In the genomic region with DNA sequence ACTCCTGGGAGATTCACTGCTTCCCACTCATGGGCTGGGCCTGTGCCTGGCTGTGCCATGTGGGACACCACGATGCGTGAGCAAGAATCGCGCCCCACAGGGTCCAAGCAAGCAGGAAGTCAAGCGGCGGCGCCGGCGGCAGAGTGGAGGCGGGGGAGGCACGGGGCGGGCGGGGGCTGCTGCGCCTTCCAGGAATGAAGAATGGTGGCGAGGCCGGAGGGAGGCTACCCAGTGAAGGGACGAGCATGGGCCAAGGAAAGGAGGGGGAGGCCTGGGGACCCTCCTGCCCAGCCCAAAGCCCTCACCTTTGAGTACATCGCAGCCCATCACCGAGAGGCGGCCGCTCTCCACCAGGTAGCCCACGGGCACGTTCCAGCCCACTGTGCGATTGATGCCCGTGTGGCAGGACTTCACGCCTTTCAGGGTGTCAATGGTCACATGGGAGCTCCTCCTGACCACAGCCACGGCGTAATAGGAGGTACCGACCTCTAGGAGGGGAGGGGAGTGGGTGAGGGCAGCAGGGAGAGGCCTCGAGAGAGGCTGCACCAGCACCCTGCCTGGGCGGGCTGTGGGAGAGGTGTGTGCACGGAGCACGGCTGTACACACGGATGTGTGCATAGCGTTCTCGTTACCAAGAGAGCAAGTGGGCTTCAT, we compare ENCODE assay signal across 12 cellular contexts. TPM values are rescaled to one million over a fixed set of nuclear protein-coding genes. Genes with fewer than 3 reads are reported as not detected.
DNase-seq lines count a peak whose midpoint lies in the region; ATAC-seq and TF ChIP-seq lines count a peak whose summit lies in the region.
"Had no signal": no experiment of that assay in that cellular context is flagged by ENCODE, and none has a peak within 500 bp of the region (broad histone marks: within the 10 kb centered on the region; RNA-seq: fewer than 3 reads in every experiment).

No MANE protein-coding gene starts in this region.

- no peaks in the 10 kb centered on the region for H3K9me3 ChIP-seq in osteoblast (ENCODE audit: low read depth, low read length)
- H3K9me3 ChIP-seq: vagina had no signal

- H3K4me3 ChIP-seq in H7 (ENCODE audit: insufficient read depth, low read depth, low read length) = no peak overlapping the region
- no peak overlapping the region for H3K4me3 ChIP-seq in osteoblast (ENCODE audit: insufficient read depth, low read length)
- H3K4me3 ChIP-seq: vagina had no signal

- peaks cover 44% of the 10 kb centered on the region for H3K27me3 Mint-ChIP-seq in activated T-cell treated with anti-CD3 and anti-CD28 coated beads, Interleukin-2, amount 50 U/mL, for 24 hours
- H3K27me3 Mint-ChIP-seq in activated T-cell treated with anti-CD3 and anti-CD28 coated beads, Interleukin-2, amount 50 U/mL, for 4 hours (ENCODE audit: low read depth) = peaks cover 10% of the 10 kb centered on the region
- H3K27me3 Mint-ChIP-seq in activated T-helper 17 cell treated with anti-CD3 and anti-CD28 coated beads, Interleukin-2, amount 50 U/mL, for 72 hours = peaks cover 4% of the 10 kb centered on the region

- H3K27me3 ChIP-seq in H7 (ENCODE audit: control insufficient read depth, insufficient read depth, low read length) (peaks cover 10% of the 10 kb centered on the region), osteoblast (ENCODE audit: insufficient read depth, low read length) (peaks cover 38% of the 10 kb centered on the region)
- H3K27me3 ChIP-seq: vagina had no signal

- no peak for DNase-seq in activated T-cell treated with anti-CD3 and anti-CD28 coated beads, Interleukin-2, amount 50 U/mL, for 24 hours
- no peak for DNase-seq in activated T-cell treated with anti-CD3 and anti-CD28 coated beads, Interleukin-2, amount 50 U/mL, for 4 hours
- DNase-seq in H7 (peak; percentile 69), osteoblast (ENCODE audit: insufficient read length, low spot score, missing footprints) (peak; percentile 83), GF-D8 (lab: John Stamatoyannopoulos, UW) (no peak)
- DNase-seq: activated CD8-positive, alpha-beta memory T cell treated with anti-CD3 and anti-CD28 coated beads, Interleukin-2, amount 50 U/mL, for 48 hours; effector memory CD8-positive, alpha-beta T cell; occipital lobe had no signal

- H2AFZ ChIP-seq in osteoblast (ENCODE audit: low read length) = no peak overlapping the region

- peak overlapping the region; percentile 18 for H3K4me3 Mint-ChIP-seq in activated T-cell treated with anti-CD3 and anti-CD28 coated beads, Interleukin-2, amount 50 U/mL, for 24 hours
- H3K4me3 Mint-ChIP-seq in activated T-cell treated with anti-CD3 and anti-CD28 coated beads, Interleukin-2, amount 50 U/mL, for 4 hours = no peak overlapping the region
- H3K4me3 Mint-ChIP-seq in activated T-helper 17 cell treated with anti-CD3 and anti-CD28 coated beads, Interleukin-2, amount 50 U/mL, for 72 hours = peak overlapping the region; percentile 40

- no peaks in the 10 kb centered on the region for H3K36me3 Mint-ChIP-seq in activated T-cell treated with anti-CD3 and anti-CD28 coated beads, Interleukin-2, amount 50 U/mL, for 24 hours (ENCODE audit: low read depth)
- H3K36me3 Mint-ChIP-seq in activated T-cell treated with anti-CD3 and anti-CD28 coated beads, Interleukin-2, amount 50 U/mL, for 4 hours (ENCODE audit: insufficient read depth) = no peaks in the 10 kb centered on the region
- no peaks in the 10 kb centered on the region for H3K36me3 Mint-ChIP-seq in activated T-helper 17 cell treated with anti-CD3 and anti-CD28 coated beads, Interleukin-2, amount 50 U/mL, for 72 hours (ENCODE audit: low read depth)

- no peaks in the 10 kb centered on the region for H4K20me1 ChIP-seq in osteoblast (ENCODE audit: insufficient read depth, low read length)

- no peak overlapping the region for H3K27ac ChIP-seq in osteoblast (ENCODE audit: low read depth, low read length)
- H3K27ac ChIP-seq: vagina had no signal

- no peaks in the 10 kb centered on the region for H3K9me3 Mint-ChIP-seq in activated T-cell treated with anti-CD3 and anti-CD28 coated beads, Interleukin-2, amount 50 U/mL, for 24 hours
- H3K9me3 Mint-ChIP-seq in activated T-cell treated with anti-CD3 and anti-CD28 coated beads, Interleukin-2, amount 50 U/mL, for 4 hours = no peaks in the 10 kb centered on the region
- H3K9me3 Mint-ChIP-seq in activated T-helper 17 cell treated with anti-CD3 and anti-CD28 coated beads, Interleukin-2, amount 50 U/mL, for 72 hours = no peaks in the 10 kb centered on the region
- H3K9me3 Mint-ChIP-seq: effector memory CD8-positive, alpha-beta T cell had no signal

- H3K4me1 Mint-ChIP-seq in activated T-cell treated with anti-CD3 and anti-CD28 coated beads, Interleukin-2, amount 50 U/mL, for 24 hours (ENCODE audit: low read depth) = peaks cover 17% of the 10 kb centered on the region
- H3K4me1 Mint-ChIP-seq in activated T-cell treated with anti-CD3 and anti-CD28 coated beads, Interleukin-2, amount 50 U/mL, for 4 hours (ENCODE audit: low read depth) = peaks cover 7% of the 10 kb centered on the region
- peaks cover 5% of the 10 kb centered on the region for H3K4me1 Mint-ChIP-seq in activated T-helper 17 cell treated with anti-CD3 and anti-CD28 coated beads, Interleukin-2, amount 50 U/mL, for 72 hours

- TF ChIP-seq CTCF in osteoblast (IDR thresholded peaks at IDR 0.05; ENCODE audit: extremely low read depth, low read depth, low read length) = no peak

- peaks cover 2% of the 10 kb centered on the region for H3K4me1 ChIP-seq in osteoblast (ENCODE audit: insufficient read depth, low read length)

- H3K79me2 ChIP-seq in osteoblast (ENCODE audit: insufficient read depth, low read length) = no peaks in the 10 kb centered on the region

- ATAC-seq in activated T-cell treated with anti-CD3 and anti-CD28 coated beads, Interleukin-2, amount 50 U/mL, for 4 hours = no peak
- ATAC-seq in activated T-helper 17 cell treated with anti-CD3 and anti-CD28 coated beads, Interleukin-2, amount 50 U/mL, for 72 hours (replicated peaks) = peak; percentile 8
- ATAC-seq in HG02885 (IDR thresholded peaks at IDR 0.05; ENCODE audit: poor library complexity, unreplicated experiment) = no peak
- no peak for ATAC-seq in HG03571 (IDR thresholded peaks at IDR 0.05; ENCODE audit: unreplicated experiment)

- H3K36me3 ChIP-seq in H7 (replicated peaks; ENCODE audit: control insufficient read depth, insufficient read depth, low read length) = no peaks in the 10 kb centered on the region
- no peaks in the 10 kb centered on the region for H3K36me3 ChIP-seq in osteoblast (ENCODE audit: insufficient read depth, low read length)
- H3K36me3 ChIP-seq: vagina had no signal

- H3K4me2 ChIP-seq in osteoblast (ENCODE audit: insufficient read depth, low read length) = peak overlapping the region; percentile 67

- peak overlapping the region; percentile 72 for H3K27ac Mint-ChIP-seq in activated T-cell treated with anti-CD3 and anti-CD28 coated beads, Interleukin-2, amount 50 U/mL, for 24 hours
- no peak overlapping the region for H3K27ac Mint-ChIP-seq in activated T-helper 17 cell treated with anti-CD3 and anti-CD28 coated beads, Interleukin-2, amount 50 U/mL, for 72 hours

RNA-seq across cellular contexts. Expression of gene MELTF, which starts 5.5 kb away (rescaled TPM):
- 1 to 10 TPM in 2 of 3 donors, under 1 TPM in 1; 0.79 to 2.7 (median 1.9) TPM for total RNA-seq in activated T-cell treated with anti-CD3 and anti-CD28 coated beads, Interleukin-2, amount 50 U/mL, for 4 hours
- 3.5 and 4.8 TPM in 2 replicates for total RNA-seq in H7 (2014; rRNA removed; shearing (Covaris generic))
- total RNA-seq in activated T-helper 17 cell treated with anti-CD3 and anti-CD28 coated beads, Interleukin-2, amount 50 U/mL, for 72 hours = 1 to 10 TPM; 6.0 to 9.7 TPM
- total RNA-seq in osteoblast = 2.4 and 5.1 TPM in 2 replicates

RNA-seq across cellular contexts. Expression of gene PIGZ, which starts 55.5 kb away (rescaled TPM):
- total RNA-seq in activated T-cell treated with anti-CD3 and anti-CD28 coated beads, Interleukin-2, amount 50 U/mL, for 4 hours = under 1 TPM; 0.34 to 0.82 (median 0.61) TPM
- total RNA-seq in H7 (2014; rRNA removed; shearing (Covaris generic)) = 0.55 and 1.2 TPM in 2 replicates
- total RNA-seq in activated T-helper 17 cell treated with anti-CD3 and anti-CD28 coated beads, Interleukin-2, amount 50 U/mL, for 72 hours = under 1 TPM; 0.78 to 0.82 TPM
- 2.9 and 4.0 TPM in 2 replicates for total RNA-seq in osteoblast

Comparison
In these comparisons a context has a peak if more than half of its experiments do, and no peak if none do; other contexts are left out.
1. DNase-seq: peak in H7 (single experiment) and osteoblast (single experiment); none in activated T-cell treated with anti-CD3 and anti-CD28 coated beads, Interleukin-2, amount 50 U/mL, for 24 hours (single experiment), activated T-cell treated with anti-CD3 and anti-CD28 coated beads, Interleukin-2, amount 50 U/mL, for 4 hours (single experiment) and GF-D8 (single experiment).